Comparison of ENCODE assay signal across 9 cellular contexts in the genomic region with DNA sequence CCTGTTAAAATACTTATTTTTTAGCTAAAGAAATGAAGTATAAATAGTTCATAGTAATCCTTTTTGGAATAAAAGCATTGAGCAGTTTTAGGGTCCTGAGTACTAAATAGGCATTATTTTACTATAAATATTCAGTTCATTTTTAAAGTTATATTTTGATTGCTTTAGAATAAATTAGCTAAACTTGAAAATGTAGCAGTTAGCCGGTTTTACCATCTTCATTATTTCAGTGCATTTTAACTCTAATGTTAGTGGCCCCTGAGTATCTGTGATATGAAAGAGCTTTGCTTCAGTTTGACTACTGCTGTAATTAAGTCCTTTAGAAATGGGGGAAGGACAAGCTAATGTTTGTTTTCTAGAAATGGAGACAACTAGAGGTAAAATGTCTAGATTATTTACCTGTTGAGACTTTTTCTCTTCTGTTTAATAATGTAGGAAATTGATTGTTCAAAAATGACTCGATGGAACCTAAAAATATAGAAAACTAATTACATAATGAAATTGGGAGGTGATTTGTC. TPM values are rescaled to one million over a fixed set of nuclear protein-coding genes. Genes with fewer than 3 reads are reported as not detected.
DNase-seq lines count a peak whose midpoint lies in the region; ATAC-seq, FAIRE-seq and TF ChIP-seq lines count a peak whose summit lies in the region.
"Had no signal": no experiment of that assay in that cellular context is flagged by ENCODE, and none has a peak within 500 bp of the region (broad histone marks: within the 10 kb centered on the region; RNA-seq: fewer than 3 reads in every experiment).

No MANE protein-coding gene starts in this region.

- FAIRE-seq in A549 (lab: Jason Lieb, UNC), result no peak
- FAIRE-seq: GM18507 had no signal

- H3K27ac ChIP-seq in A549 (peak overlapping the region; percentile 65 to 95; a peak in 4 of 6 replicates), GM23248 (peak overlapping the region; percentile 98), WERI-Rb-1 (peak overlapping the region; percentile 98; the same call in 1 of the 2 replicates), trophoblast cell (ENCODE audit: low read depth, low read length) (no peak overlapping the region)

- H2AFZ ChIP-seq in GM23248 (peak overlapping the region; percentile 55), trophoblast cell (ENCODE audit: insufficient read depth, low read length, poor library complexity) (no peak overlapping the region)

- no peak for TF ChIP-seq RAD21 in A549 (conservative IDR thresholded peaks at IDR 0.05 in 1 of 2, IDR thresholded peaks at IDR 0.05 in 1 of 2)

- H3K27me3 ChIP-seq in GM23248 (replicated peaks; ENCODE audit: insufficient read depth) (no peaks in the 10 kb centered on the region), WERI-Rb-1 (ENCODE audit: insufficient read depth, low read depth, severe bottlenecking) (no peaks in the 10 kb centered on the region), trophoblast cell (ENCODE audit: insufficient read depth, low read length) (no peaks in the 10 kb centered on the region)

- no peak overlapping the region for H4K12ac ChIP-seq in trophoblast cell (ENCODE audit: low read depth, low read length)

- H3K4me1 ChIP-seq in A549, result peaks cover 27% of the 10 kb centered on the region
- H3K4me1 ChIP-seq in GM23248 (ENCODE audit: insufficient read depth), result peaks cover 47% of the 10 kb centered on the region
- no peaks in the 10 kb centered on the region for H3K4me1 ChIP-seq in trophoblast cell (ENCODE audit: control insufficient read depth in 1 of 2, insufficient read depth in 2 of 2, low read length in 2 of 2)

- H3K4me3 ChIP-seq in A549, result peak overlapping the region; percentile 90
- peak overlapping the region; percentile 95 for H3K4me3 ChIP-seq in GM23248
- H3K4me3 ChIP-seq in WERI-Rb-1 (ENCODE audit: low read depth, low read length), result peak overlapping the region; percentile 87
- H3K4me3 ChIP-seq in trophoblast cell (ENCODE audit: low read depth, low read length), result no peak overlapping the region

- H3K79me2 ChIP-seq in GM23248 (ENCODE audit: insufficient read depth) (peaks cover 93% of the 10 kb centered on the region), trophoblast cell (ENCODE audit: control insufficient read depth, insufficient read depth, low read length, poor library complexity) (peaks cover 19% of the 10 kb centered on the region)

- no peaks in the 10 kb centered on the region for H3K9me3 ChIP-seq in A549
- H3K9me3 ChIP-seq in GM23248 (ENCODE audit: low read depth), result no peaks in the 10 kb centered on the region
- no peaks in the 10 kb centered on the region for H3K9me3 ChIP-seq in WERI-Rb-1 (ENCODE audit: severe bottlenecking)
- H3K9me3 ChIP-seq in trophoblast cell (ENCODE audit: insufficient read depth, low read depth, low read length), result no peaks in the 10 kb centered on the region

- no peaks in the 10 kb centered on the region for H3K9me2 ChIP-seq in GM23248 (ENCODE audit: insufficient read depth)

- no peak for ATAC-seq in A549

- H2BK5ac ChIP-seq in trophoblast cell (ENCODE audit: low read depth, low read length, poor library complexity), result no peak overlapping the region

- peaks cover 13% of the 10 kb centered on the region for H3F3A ChIP-seq in GM23248 (ENCODE audit: insufficient read depth)

- no peak for TF ChIP-seq EP300 in A549 (IDR thresholded peaks at IDR 0.05)

- no peaks in the 10 kb centered on the region for H4K20me1 ChIP-seq in GM23248 (ENCODE audit: insufficient read depth)

- H2AK5ac ChIP-seq in trophoblast cell (ENCODE audit: low read length), result no peak overlapping the region

- H2BK12ac ChIP-seq in trophoblast cell (ENCODE audit: low read length), result no peak overlapping the region

- no peak for TF ChIP-seq POLR2A in A549 (IDR thresholded peaks at IDR 0.05; ENCODE audit: low read length)

- peaks cover 13% of the 10 kb centered on the region for H3K79me1 ChIP-seq in trophoblast cell (ENCODE audit: low read length)

- no peak overlapping the region for H4K91ac ChIP-seq in trophoblast cell (ENCODE audit: low read depth, low read length)

- H4K8ac ChIP-seq in trophoblast cell (ENCODE audit: low read depth, low read length), result no peak overlapping the region

- no peak for TF ChIP-seq CTCF in A549 (IDR thresholded peaks at IDR 0.05)
- no peak for TF ChIP-seq CTCF in WERI-Rb-1 (IDR thresholded peaks at IDR 0.05; ENCODE audit: low read depth, low read length)

- peak overlapping the region; percentile 98 for H3K9ac ChIP-seq in GM23248
- H3K9ac ChIP-seq in trophoblast cell (ENCODE audit: low read length), result no peak overlapping the region

- in situ Hi-C loops in GM23248 (cut with MboI), result loop anchor here (10.0 kb wide), 1 partner anchor 238 kb away; no protein-coding TSS in a partner anchor

- WGBS in A549 (ENCODE audit: missing lambda C conversion rate), result 3% methylated on average over 2 of the region's 2 CpGs
- 92 to 95% methylated on average over 2 of the region's 2 CpGs for WGBS in GM23248 (ENCODE audit: low coverage in 1 of 2, low lambda C conversion rate in 2 of 2, missing lambda C conversion rate in 2 of 2), 2 experiments
- no CpG with 5 or more reads among the region's 2 CpGs for WGBS in trophoblast cell (ENCODE audit: extremely low coverage, insufficient coverage, insufficient read length)

- POLR2A ChIA-PET in A549 (lab: Yijun Ruan, JAX), result no interaction called here

- H3K4ac ChIP-seq in trophoblast cell (ENCODE audit: low read depth, low read length), result no peak overlapping the region

- H2BK120ac ChIP-seq in trophoblast cell (ENCODE audit: insufficient read depth, low read length, poor library complexity), result no peak overlapping the region

- H3K23ac ChIP-seq in trophoblast cell (ENCODE audit: low read length), result no peak overlapping the region

- H3K36me3 ChIP-seq in GM23248 (ENCODE audit: low read depth), result peaks cover 28% of the 10 kb centered on the region; the same call in 1 of the 2 replicates
- peaks cover 82% of the 10 kb centered on the region for H3K36me3 ChIP-seq in WERI-Rb-1
- H3K36me3 ChIP-seq in trophoblast cell (ENCODE audit: control insufficient read depth in 1 of 2, insufficient read depth in 2 of 2, low read length in 2 of 2), result peaks cover 3% of the 10 kb centered on the region in 2 experiments

- no peak for DNase-seq in A549 (ENCODE audit: low read depth in 1 of 2, low spot score in 1 of 2)
- DNase-seq in GM23248, result peak; percentile 26
- DNase-seq in WERI-Rb-1, result no peak
- DNase-seq in iris pigment epithelial cell (ENCODE audit: low read depth), result peak; percentile 17
- no peak for DNase-seq in NCI-H345 treated with DMSO at 0.1 percent for 48 hours (lab: John Stamatoyannopoulos, UW; ENCODE audit: unreplicated experiment)
- no peak for DNase-seq in trophoblast cell
- DNase-seq in iPS-NIHi7 (ENCODE audit: extremely low spot score), result no peak
- no peak for DNase-seq in NCI-H2171 (lab: John Stamatoyannopoulos, UW)

- CTCF ChIA-PET in A549 (lab: Yijun Ruan, JAX), result interaction anchor here (0.9 to 2.0 kb wide), 2 partner anchors 13 to 371 kb away, joined by 3 to 6 read pairs; no protein-coding TSS in a partner anchor

- H3K18ac ChIP-seq in trophoblast cell (ENCODE audit: low read length), result no peak overlapping the region

- H3K4me2 ChIP-seq in A549 (peak overlapping the region; percentile 82), GM23248 (ENCODE audit: unreplicated experiment) (peak overlapping the region; percentile 90), trophoblast cell (ENCODE audit: low read length) (no peak overlapping the region)

- no peak overlapping the region for H3K14ac ChIP-seq in trophoblast cell (ENCODE audit: low read length)

TF ChIP-seq in A549, 52 proteins besides CTCF, POLR2A, EP300 and RAD21 (continues in another document):
- TF ChIP-seq NFE2L2 (conservative IDR thresholded peaks at IDR 0.05; ENCODE audit: low read length), result no peak
- TF ChIP-seq FOSL2 (IDR thresholded peaks at IDR 0.05), result no peak
- no peak for TF ChIP-seq FOSL2 (CRISPR knock-in tag; IDR thresholded peaks at IDR 0.05)
- TF ChIP-seq NPAS2 (CRISPR knock-in tag; IDR thresholded peaks at IDR 0.05; ENCODE audit: borderline replicate concordance), result no peak
- TF ChIP-seq FOSB (CRISPR knock-in tag; IDR thresholded peaks at IDR 0.05), result no peak
- no peak for TF ChIP-seq GATA3 (IDR thresholded peaks at IDR 0.05; ENCODE audit: borderline replicate concordance)
- TF ChIP-seq RNF2 (IDR thresholded peaks at IDR 0.05; ENCODE audit: borderline replicate concordance, low read depth), result no peak
- TF ChIP-seq RCOR1 (IDR thresholded peaks at IDR 0.05; ENCODE audit: low read depth, low read length), result no peak
- TF ChIP-seq, protein P1, sequence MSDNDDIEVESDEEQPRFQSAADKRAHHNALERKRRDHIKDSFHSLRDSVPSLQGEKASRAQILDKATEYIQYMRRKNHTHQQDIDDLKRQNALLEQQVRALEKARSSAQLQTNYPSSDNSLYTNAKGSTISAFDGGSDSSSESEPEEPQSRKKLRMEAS (IDR thresholded peaks at IDR 0.05), result no peak

RNA-seq across cellular contexts. Expression of a gene that starts 3.6 kb away (rescaled TPM):
- polyA plus RNA-seq in A549 (2011; rRNA removed) (76.2 and 139 TPM in 2 replicates), A549 (2017; fragmentation: RNase III; extraction: RNeasy Plus Mini Kit Qiagen cat#74134 plus additional on column Dnase treatment) (116 to 123 TPM (median 121 TPM) in 3 replicates), GM23248 (2016; fragmentation: Nextera tagmentation; extraction: Ambion mirVana) (69.7 and 88.2 TPM in 2 replicates)
- 40.2 and 44.9 TPM in 2 replicates for polyA plus RNA-seq in A549 (2012; cell fraction: cytosol; rRNA removed)
- 89.2 and 111 TPM in 2 replicates for polyA plus RNA-seq in A549 (2012; cell fraction: nucleus; rRNA removed)
- polyA minus RNA-seq in A549 (2011; rRNA and poly(A)+ RNA removed), result 20.5 and 23.7 TPM in 2 replicates
- total RNA-seq in GM23248 (2014; rRNA removed; shearing (Covaris generic)), result 40.2 and 73.6 TPM in 2 replicates
- 170 and 173 TPM in 2 replicates for polyA plus RNA-seq in trophoblast cell (2013)

RNA-seq across cellular contexts. Expression of a gene that starts 4.1 kb away (rescaled TPM):
- polyA plus RNA-seq in A549 (2011; rRNA removed) (28.1 and 41.8 TPM in 2 replicates), A549 (2017; fragmentation: RNase III; extraction: RNeasy Plus Mini Kit Qiagen cat#74134 plus additional on column Dnase treatment) (28.4 to 30.7 TPM (median 30.6 TPM) in 3 replicates), GM23248 (2016; fragmentation: Nextera tagmentation; extraction: Ambion mirVana) (15.2 and 19.8 TPM in 2 replicates)
- 5.4 and 6.3 TPM in 2 replicates for polyA plus RNA-seq in A549 (2012; cell fraction: cytosol; rRNA removed)
- 4.1 and 7.4 TPM in 2 replicates for polyA plus RNA-seq in A549 (2012; cell fraction: nucleus; rRNA removed)
- 7.4 and 7.6 TPM in 2 replicates for polyA minus RNA-seq in A549 (2011; rRNA and poly(A)+ RNA removed)
- total RNA-seq in GM23248 (2014; rRNA removed; shearing (Covaris generic)), result 48.4 and 59.4 TPM in 2 replicates
- 11.9 and 12.0 TPM in 2 replicates for polyA plus RNA-seq in trophoblast cell (2013)

RNA-seq across cellular contexts. Expression of a gene that starts 46.5 kb away (rescaled TPM):
- 10.9 and 14.0 TPM in 2 replicates for polyA plus RNA-seq in A549 (2011; rRNA removed)
- polyA plus RNA-seq in A549 (2012; cell fraction: cytosol; rRNA removed), result 2.7 and 3.4 TPM in 2 replicates
- polyA plus RNA-seq in A549 (2012; cell fraction: nucleus; rRNA removed), result 2.7 and 4.4 TPM in 2 replicates
- polyA plus RNA-seq in A549 (2017; fragmentation: RNase III; extraction: RNeasy Plus Mini Kit Qiagen cat#74134 plus additional on column Dnase treatment), result 12.1 to 13.6 TPM (median 12.6 TPM) in 3 replicates
- polyA minus RNA-seq in A549 (2011; rRNA and poly(A)+ RNA removed), result 13.3 and 16.3 TPM in 2 replicates
- 14.8 and 26.1 TPM in 2 replicates for total RNA-seq in GM23248 (2014; rRNA removed; shearing (Covaris generic))
- polyA plus RNA-seq in GM23248 (2016; fragmentation: Nextera tagmentation; extraction: Ambion mirVana), result 23.9 and 25.0 TPM in 2 replicates
- 16.0 and 16.9 TPM in 2 replicates for polyA plus RNA-seq in trophoblast cell (2013)

Comparison
In these comparisons a context has a peak if more than half of its experiments do, and no peak if none do; other contexts are left out.
1. DNase-seq: peak in GM23248 (single experiment) and iris pigment epithelial cell (single experiment); none in A549 (0 of 2), WERI-Rb-1 (single experiment), NCI-H345 treated with DMSO at 0.1 percent for 48 hours (single experiment), trophoblast cell (0 of 2), iPS-NIHi7 (single experiment) and NCI-H2171 (single experiment).